Comparison of ENCODE assay signal across 8 cellular contexts in genomic region chr19:4007021-4007835, GRCh38. TPM values are rescaled to one million over a fixed set of nuclear protein-coding genes. Genes with fewer than 3 reads are reported as not detected.
DNase-seq lines count a peak whose midpoint lies in the region; ATAC-seq and TF ChIP-seq lines count a peak whose summit lies in the region.

A gene with protein sequence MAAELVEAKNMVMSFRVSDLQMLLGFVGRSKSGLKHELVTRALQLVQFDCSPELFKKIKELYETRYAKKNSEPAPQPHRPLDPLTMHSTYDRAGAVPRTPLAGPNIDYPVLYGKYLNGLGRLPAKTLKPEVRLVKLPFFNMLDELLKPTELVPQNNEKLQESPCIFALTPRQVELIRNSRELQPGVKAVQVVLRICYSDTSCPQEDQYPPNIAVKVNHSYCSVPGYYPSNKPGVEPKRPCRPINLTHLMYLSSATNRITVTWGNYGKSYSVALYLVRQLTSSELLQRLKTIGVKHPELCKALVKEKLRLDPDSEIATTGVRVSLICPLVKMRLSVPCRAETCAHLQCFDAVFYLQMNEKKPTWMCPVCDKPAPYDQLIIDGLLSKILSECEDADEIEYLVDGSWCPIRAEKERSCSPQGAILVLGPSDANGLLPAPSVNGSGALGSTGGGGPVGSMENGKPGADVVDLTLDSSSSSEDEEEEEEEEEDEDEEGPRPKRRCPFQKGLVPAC (plus strand): TSS chr19:4007736. CDS start chr19:4007761, 25 bp downstream.

- CTCF ChIA-PET in AG04449 (lab: Yijun Ruan, JAX), result interaction anchor here (1.0 to 3.0 kb wide), 5 partner anchors 10 to 200 kb away, joined by 3 to 19 read pairs (median 6); no protein-coding TSS in a partner anchor
- CTCF ChIA-PET in activated B cell treated with CpG ODN at 0.5 μM for 24 hours (lab: Charles Lee), result interaction anchor here (4.3 kb wide), 1 partner anchor 19 kb away, joined by 24 read pairs; no protein-coding TSS in a partner anchor

- H3K4me1 Mint-ChIP-seq in activated B cell treated with CpG ODN at 0.5 μM for 24 hours, result peaks cover 31% of the 10 kb centered on the region

- peak; percentile 12 for DNase-seq in AG04449 (ENCODE audit: low read depth, low spot score)
- peak; percentile 85 for DNase-seq in NCI-H2227 treated with DMSO at 0.1 percent for 48 hours (lab: John Stamatoyannopoulos, UW)
- peak; percentile 90 for DNase-seq in activated B cell treated with CpG ODN at 0.5 μM for 24 hours
- DNase-seq in cardiac fibroblast (ENCODE audit: low read depth in 2 of 2), result peak; percentile 91 to 96
- peak; percentile 92 for DNase-seq in inferior parietal cortex (ENCODE audit: extremely low spot score)
- peak; percentile 86 to 87 for DNase-seq in stimulated activated CD4-positive, alpha-beta T cell treated with anti-CD3 and anti-CD28 coated beads, Interleukin-12 subunit alpha, Interleukin-12 subunit beta, amount 100 ng/mL, for 24 hours (ENCODE audit: low read depth in 2 of 2)

- intact Hi-C loops in activated B cell treated with CpG ODN at 0.5 μM for 24 hours (cut with micrococcal nuclease), result loop anchor here (1.0 to 5.0 kb wide), 4 partner anchors 17 to 100 kb away; partner anchors contain the start of gene ZBTB7A

- H3K9me3 Mint-ChIP-seq in activated B cell treated with CpG ODN at 0.5 μM for 24 hours, result no peaks in the 10 kb centered on the region

- no peaks in the 10 kb centered on the region for H3K27me3 Mint-ChIP-seq in activated B cell treated with CpG ODN at 0.5 μM for 24 hours

- H3K36me3 Mint-ChIP-seq in activated B cell treated with CpG ODN at 0.5 μM for 24 hours (ENCODE audit: low read depth), result peaks cover 9% of the 10 kb centered on the region

- POLR2A ChIA-PET in AG04449 (lab: Yijun Ruan, JAX) (interaction anchor here (0.6 to 2.0 kb wide), 8 partner anchors 9 to 173 kb away, joined by 3 to 5 read pairs (median 4); partner anchors contain the start of gene EEF2), activated B cell treated with CpG ODN at 0.5 μM for 24 hours (lab: Charles Lee) (interaction anchor here (0.5 to 3.0 kb wide), 15 partner anchors 10 to 1617 kb away, joined by 3 to 47 read pairs (median 5); partner anchors contain the start of genes EEF2 and MRPL54)

- TF ChIP-seq CTCF in AG04449 (IDR thresholded peaks at IDR 0.05; ENCODE audit: insufficient read depth, low read length, missing control alignments) (no peak), activated B cell treated with CpG ODN at 0.5 μM for 24 hours (IDR thresholded peaks at IDR 0.05) (no peak), cardiac fibroblast (IDR thresholded peaks at IDR 0.05; ENCODE audit: low read depth, low read length) (no peak)

- H3K4me3 ChIP-seq in AG04449 (ENCODE audit: low read depth, low read length) (peak within 1 kb of the TSS; percentile 90), cardiac fibroblast (replicated peaks in 1 of 2; ENCODE audit: low read depth in 2 of 2, low read length in 2 of 2) (peak within 1 kb of the TSS; percentile 88 to 96)

- H3K27ac Mint-ChIP-seq in activated B cell treated with CpG ODN at 0.5 μM for 24 hours, result peak within 1 kb of the TSS; percentile 74

- H3K4me3 Mint-ChIP-seq in activated B cell treated with CpG ODN at 0.5 μM for 24 hours, result peak within 1 kb of the TSS; percentile 84

- ATAC-seq in GM18907 (IDR thresholded peaks at IDR 0.05; ENCODE audit: unreplicated experiment), result peak; percentile 83
- ATAC-seq in HG03139 (IDR thresholded peaks at IDR 0.05; ENCODE audit: unreplicated experiment), result peak; percentile 75
- ATAC-seq in activated B cell treated with CpG ODN at 0.5 μM for 24 hours (ENCODE audit: low read depth), result peak; percentile 87

RNA-seq across cellular contexts. Expression of the gene that starts here (rescaled TPM):
- 36.4 and 37.2 TPM in 2 replicates for total RNA-seq in activated B cell treated with CpG ODN at 0.5 μM for 24 hours

Comparison
In these comparisons a context has a peak if more than half of its experiments do, and no peak if none do; other contexts are left out.
1. Peak in every context shown above with its lines: DNase-seq, ATAC-seq and H3K4me3 ChIP-seq.
2. DNase-seq: peak in every context shown above with its lines; median percentile 94 in cardiac fibroblast; 92 in inferior parietal cortex; 90 in activated B cell treated with CpG ODN at 0.5 μM for 24 hours; 86 in stimulated activated CD4-positive, alpha-beta T cell treated with anti-CD3 and anti-CD28 coated beads, Interleukin-12 subunit alpha, Interleukin-12 subunit beta, amount 100 ng/mL, for 24 hours; 85 in NCI-H2227 treated with DMSO at 0.1 percent for 48 hours; 12 in AG04449.